In genomic region chr6:43459535-43459934, GRCh38 we compare ENCODE assay signal across 28 cellular contexts. TPM values are rescaled to one million over a fixed set of nuclear protein-coding genes. Genes with fewer than 3 reads are reported as not detected.
"Had no signal": no experiment of that assay in that cellular context is flagged by ENCODE, and none has a peak within 500 bp of the region (broad histone marks: within the 10 kb centered on the region; RNA-seq: fewer than 3 reads in every experiment).

No MANE protein-coding gene starts in this region.

- H3K36me3 ChIP-seq: ascending aorta, breast epithelium, cardiac muscle cell, colonic mucosa, esophagus muscularis mucosa, gastrocnemius medialis, heart left ventricle had no signal

- H3K9me3 ChIP-seq: ascending aorta, breast epithelium, colonic mucosa, esophagus muscularis mucosa, gastrocnemius medialis, heart left ventricle had no signal

- H3K27me3 ChIP-seq: foreskin keratinocyte had no signal

- ATAC-seq: activated CD4-positive, alpha-beta T cell treated with anti-CD3 and anti-CD28 coated beads for 36 hours; activated naive CD4-positive, alpha-beta T cell treated with anti-CD3 and anti-CD28 coated beads, Interleukin-2, amount 50 U/mL, for 72 hours; activated T-cell treated with anti-CD3 and anti-CD28 coated beads, Interleukin-2, amount 50 U/mL, for 72 hours; effector memory CD8-positive, alpha-beta T cell; foreskin keratinocyte; gastrocnemius medialis; heart left ventricle; T-helper 17 cell had no signal

- DNase-seq: activated CD4-positive, alpha-beta memory T cell treated with anti-CD3 and anti-CD28 coated beads, Interleukin-2, amount 10 ng/mL, durations not matched to agents 7 days and 5 days; activated CD4-positive, alpha-beta T cell treated with anti-CD3 and anti-CD28 coated beads for 36 hours; activated CD4-positive, alpha-beta T cell treated with anti-CD3 and anti-CD28 coated beads, Interleukin-2, amount 10 ng/mL, durations not matched to agents 24 days and 14 days; activated CD4-positive, CD25-positive, alpha-beta regulatory T cell; activated CD4-positive, CD25-positive, alpha-beta regulatory T cell treated with anti-CD3 and anti-CD28 coated beads, Interleukin-2, amount 50 U/mL, for 72 hours; activated CD8-positive, alpha-beta memory T cell treated with anti-CD3 and anti-CD28 coated beads, Interleukin-2, amount 50 U/mL, for 48 hours; activated gamma-delta T cell; activated naive CD4-positive, alpha-beta T cell; activated naive CD4-positive, alpha-beta T cell treated with anti-CD3 and anti-CD28 coated beads, Interleukin-2, amount 10 ng/mL, durations not matched to agents 7 days and 5 days; activated naive CD8-positive, alpha-beta T cell treated with anti-CD3 and anti-CD28 coated beads, Interleukin-2, amount 10 ng/mL, durations not matched to agents 7 days and 5 days; activated T-cell treated with anti-CD3 and anti-CD28 coated beads for 4 hours; activated T-cell treated with anti-CD3 and anti-CD28 coated beads, Interleukin-2, amount 50 U/mL, for 24 hours; activated T-cell treated with anti-CD3 and anti-CD28 coated beads, Interleukin-2, amount 50 U/mL, for 72 hours; central memory CD4-positive, alpha-beta T cell; cerebellar nuclear complex; colonic mucosa; effector memory CD8-positive, alpha-beta T cell; erythroblast; foreskin keratinocyte; gastrocnemius medialis; glutamatergic neuron; heart left ventricle; T-helper 17 cell had no signal

- H3K27ac ChIP-seq: ascending aorta, breast epithelium, cardiac muscle cell, colonic mucosa, esophagus muscularis mucosa, foreskin keratinocyte, gastrocnemius medialis, heart left ventricle had no signal

- H3K4me1 ChIP-seq: breast epithelium had no signal

- H3K4me3 ChIP-seq: ascending aorta, breast epithelium, cardiac muscle cell, colonic mucosa, esophagus muscularis mucosa, gastrocnemius medialis, heart left ventricle had no signal

RNA-seq across cellular contexts. Expression of gene DLK2, which starts 4.2 kb away (rescaled TPM):
- total RNA-seq: ascending aorta had no signal

RNA-seq across cellular contexts. Expression of gene LRRC73, which starts 50.6 kb away (rescaled TPM):
- total RNA-seq: ascending aorta, gastrocnemius medialis had no signal
